ENCODE assay signal across 8 cellular contexts in the genomic region with DNA sequence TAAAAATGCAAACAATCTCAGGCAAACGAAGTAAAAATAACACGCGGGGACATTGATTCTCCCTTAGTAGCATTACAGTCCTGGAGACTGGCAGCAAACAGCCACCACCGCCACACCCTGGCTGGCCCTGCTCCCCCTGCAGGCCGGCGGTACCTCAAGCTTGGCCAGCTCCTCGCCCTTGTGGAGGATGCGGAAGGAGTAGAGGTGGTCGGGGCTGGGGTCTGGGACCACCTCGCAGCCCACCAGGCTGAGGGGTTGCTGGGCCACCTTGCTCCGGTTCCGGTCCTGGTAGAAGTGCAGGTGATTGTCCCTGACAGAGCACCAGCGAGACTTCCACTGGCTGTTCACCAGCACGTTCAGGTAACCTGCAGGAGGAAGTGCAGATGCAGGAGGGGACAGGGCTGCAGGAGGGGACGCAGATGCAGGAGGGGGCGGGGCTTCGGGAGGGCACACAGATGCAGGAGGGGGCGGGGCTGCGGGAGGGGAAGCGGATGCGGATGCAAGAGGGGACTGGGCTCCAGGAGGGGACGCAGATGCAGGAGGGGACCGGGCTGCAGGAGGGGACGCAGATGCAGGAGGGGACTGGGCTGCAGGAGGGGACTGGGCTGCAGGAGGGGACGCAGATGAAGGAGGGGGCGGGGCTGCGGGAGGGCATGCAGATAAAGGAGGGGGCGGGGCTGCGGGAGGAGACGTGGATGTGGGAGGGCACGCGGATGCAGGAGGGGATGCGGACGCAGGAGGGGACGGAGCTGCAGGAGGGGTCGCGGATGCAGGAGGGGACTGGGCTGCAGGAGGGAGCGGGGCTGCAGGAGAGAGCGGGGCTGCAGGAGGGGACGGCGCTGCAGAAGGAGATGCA.
A peak's percentile ranks its signal among the peaks of the same experiment; 100 is the strongest.
DNase-seq lines count a peak whose midpoint lies in the region; TF ChIP-seq lines count a peak whose summit lies in the region.

No MANE protein-coding gene starts in this region.

- intact Hi-C loops in ascending aorta (cut with DNase I) = loop anchor here (1.0 to 5.0 kb wide), 5 partner anchors 28 to 248 kb away; no protein-coding TSS in a partner anchor

- H3K27ac ChIP-seq in HUES6 (ENCODE audit: low read depth, low read length) = no peak overlapping the region
- peak overlapping the region; percentile 47 to 66 for H3K27ac ChIP-seq in ascending aorta

- DNase-seq in Caki2 (ENCODE audit: low read depth) = peak; percentile 79
- peak; percentile 73 for DNase-seq in GM20000 (ENCODE audit: low spot score)
- peak; percentile 46 for DNase-seq in T follicular helper cell (ENCODE audit: low read depth)
- DNase-seq in ascending aorta (ENCODE audit: low spot score in 2 of 2) = no peak
- peak; percentile 88 for DNase-seq in islet precursor cell
- DNase-seq in stimulated activated CD4-positive, alpha-beta T cell treated with anti-CD3 and anti-CD28 coated beads, Interleukin-2, amount 100 ng/mL, for 24 hours = peak; percentile 60 to 72
- DNase-seq in GF-D8 (lab: John Stamatoyannopoulos, UW) = no peak

- H3K9me3 ChIP-seq in HUES6 (ENCODE audit: control insufficient read depth, insufficient read depth, low read depth, low read length) (no peaks in the 10 kb centered on the region), ascending aorta (no peaks in the 10 kb centered on the region)

- H3K27me3 ChIP-seq in HUES6 (ENCODE audit: control insufficient read depth, insufficient read depth, low read length) = peaks cover 4% of the 10 kb centered on the region; the same call in 1 of the 2 replicates
- no peaks in the 10 kb centered on the region for H3K27me3 ChIP-seq in ascending aorta

- H3K4me1 ChIP-seq in HUES6 (ENCODE audit: control insufficient read depth, insufficient read depth, low read length) = peaks cover 11% of the 10 kb centered on the region; the same call in 1 of the 2 replicates
- H3K4me1 ChIP-seq in ascending aorta = peaks cover 0 to 29% of the 10 kb centered on the region in 2 donors

- H3K9ac ChIP-seq in HUES6 (ENCODE audit: low read length) = peak overlapping the region; percentile 7

- H3K4me3 ChIP-seq in HUES6 (ENCODE audit: low read depth, low read length) (peak overlapping the region; percentile 82), ascending aorta (peak overlapping the region; percentile 42 to 52)

- TF ChIP-seq CTCF in GM20000 (IDR thresholded peaks at IDR 0.05; ENCODE audit: extremely low read depth, missing control alignments) (peak; percentile 71), ascending aorta (IDR thresholded peaks at IDR 0.05) (peak; percentile 31 to 55 (median 40))

- in situ Hi-C loops in Caki2 (cut with HindIII; ENCODE audit: low pct_unique_long_range_greater_than_20kb, low sequenced_read_pairs) = no loop called here

- H3K36me3 ChIP-seq in HUES6 (ENCODE audit: control insufficient read depth, insufficient read depth, low read length) = peaks cover 4% of the 10 kb centered on the region; the same call in 1 of the 2 replicates
- H3K36me3 ChIP-seq in ascending aorta = peaks cover 0 to 11% of the 10 kb centered on the region in 2 donors

Comparison
In these comparisons a context has a peak if more than half of its experiments do, and no peak if none do; other contexts are left out.
1. DNase-seq: peak in Caki2 (single experiment), GM20000 (single experiment), T follicular helper cell (single experiment), islet precursor cell (single experiment) and stimulated activated CD4-positive, alpha-beta T cell treated with anti-CD3 and anti-CD28 coated beads, Interleukin-2, amount 100 ng/mL, for 24 hours (2 of 2); none in ascending aorta (0 of 2) and GF-D8 (single experiment).